Comparison of ENCODE assay signal across 1 cellular context in the genomic region with DNA sequence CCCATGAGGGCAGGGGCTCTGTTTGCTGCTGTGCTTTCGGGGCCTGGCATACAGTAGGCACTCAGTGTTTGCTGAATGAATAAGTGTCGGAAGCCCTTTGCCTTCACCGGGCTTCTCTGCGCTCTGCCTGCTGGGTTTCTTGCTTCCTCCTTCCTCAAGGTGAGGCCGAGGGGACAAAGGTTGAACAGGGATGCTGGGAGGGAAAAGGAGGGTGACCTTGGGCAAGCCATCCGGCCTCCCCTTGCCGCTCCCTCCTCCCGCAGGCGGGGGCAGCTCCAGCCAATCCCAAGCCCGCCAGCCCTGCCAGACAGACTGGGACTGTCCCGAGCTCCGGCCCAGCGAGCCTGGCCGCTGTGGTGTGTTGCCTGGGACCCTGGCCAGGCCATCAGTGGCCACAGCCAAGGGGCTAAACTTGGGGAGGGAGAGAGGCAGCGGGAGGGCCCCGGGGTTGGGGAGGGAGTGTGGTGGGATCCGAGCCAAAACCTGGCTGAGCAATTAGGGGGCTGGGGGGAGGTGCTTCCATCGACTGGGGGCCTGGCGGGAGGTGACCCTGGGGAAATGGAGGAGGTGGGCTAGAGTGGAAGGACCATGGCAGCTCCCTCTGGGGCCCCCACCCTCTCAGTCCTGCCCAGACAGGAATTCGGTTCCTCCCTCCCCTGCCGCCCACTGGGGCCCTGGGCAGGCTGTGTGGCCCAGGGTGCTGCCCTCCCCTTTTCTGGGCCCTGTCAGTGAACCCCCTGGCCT.
A peak's percentile ranks its signal among the peaks of the same experiment; 100 is the strongest.
TF ChIP-seq lines count a peak whose summit lies in the region.

No MANE protein-coding gene starts in this region.

TF ChIP-seq in K562, 482 proteins besides CTCF, POLR2A, EP300 and RAD21:
- peak; percentile 48; the same call in 1 of the 2 replicates for TF ChIP-seq ESRRA (IDR thresholded peaks at IDR 0.05; ENCODE audit: borderline replicate concordance, low read depth)
- TF ChIP-seq NFIC (IDR thresholded peaks at IDR 0.05): peak; percentile 37; the same call in 1 of the 2 replicates
- no peak for TF ChIP-seq POLR2G (IDR thresholded peaks at IDR 0.05; ENCODE audit: low read depth, low read length)
- no peak for TF ChIP-seq POLR3A (IDR thresholded peaks at IDR 0.05; ENCODE audit: borderline replicate concordance, extremely low read depth, insufficient read depth, insufficient read length)
- TF ChIP-seq ZKSCAN8 (CRISPR knock-in tag; IDR thresholded peaks at IDR 0.05): peak; percentile 91
- TF ChIP-seq ZNF436 (CRISPR knock-in tag; IDR thresholded peaks at IDR 0.05): no peak
